Comparison of ENCODE assay signal across 23 cellular contexts in the genomic region with DNA sequence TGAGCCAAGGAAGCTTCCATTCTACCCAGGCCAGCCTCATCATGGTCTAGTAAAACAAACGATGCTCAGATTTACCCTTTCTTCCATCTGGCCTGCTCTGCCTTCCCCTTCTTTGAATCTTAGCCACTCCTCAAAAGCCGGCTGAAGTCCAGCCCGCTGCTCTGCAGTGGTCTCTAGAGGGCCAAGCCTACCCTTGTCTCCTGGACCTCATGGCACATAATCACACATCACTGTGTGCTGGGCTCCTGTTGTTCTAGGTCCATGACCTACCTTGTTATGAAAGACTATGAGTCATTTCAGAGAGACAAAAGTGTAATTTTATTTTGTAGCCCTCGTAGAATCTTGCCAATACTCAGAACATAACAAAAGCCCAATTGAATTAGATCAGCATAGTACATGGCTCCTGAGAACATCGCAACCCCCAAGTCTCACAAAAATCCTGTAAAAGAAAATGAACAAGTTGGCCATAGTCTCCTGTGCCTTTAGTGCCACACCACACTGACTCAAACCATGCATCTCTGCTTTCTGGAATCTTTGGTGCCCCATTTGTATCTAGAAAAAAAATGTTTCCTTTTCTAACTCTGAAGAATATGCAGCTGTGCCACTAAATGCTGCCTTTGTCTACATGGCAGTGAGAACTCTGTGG.
DNase-seq lines count a peak whose midpoint lies in the region; ATAC-seq, FAIRE-seq and TF ChIP-seq lines count a peak whose summit lies in the region.
"Had no signal": no experiment of that assay in that cellular context is flagged by ENCODE, and none has a peak within 500 bp of the region (broad histone marks: within the 10 kb centered on the region; RNA-seq: fewer than 3 reads in every experiment).

No MANE protein-coding gene starts in this region.

- peaks cover 2% of the 10 kb centered on the region for H3K27me3 Mint-ChIP-seq in astrocyte (ENCODE audit: low read depth, unreplicated experiment)
- H3K27me3 Mint-ChIP-seq: CD4-positive, alpha-beta memory T cell had no signal

- ATAC-seq in GM18505 (IDR thresholded peaks at IDR 0.05; ENCODE audit: unreplicated experiment): no peak
- ATAC-seq: GM12878 had no signal

- H3K4me3 ChIP-seq in astrocyte (ENCODE audit: insufficient read depth, low read depth, low read length) (no peak overlapping the region), bronchial epithelial cell (ENCODE audit: low read depth, low read length) (no peak overlapping the region), transverse colon (no peak overlapping the region)
- H3K4me3 ChIP-seq: GM12878, MG63, SK-N-MC had no signal

- no peak overlapping the region for H3K27ac Mint-ChIP-seq in astrocyte (ENCODE audit: unreplicated experiment)
- H3K27ac Mint-ChIP-seq: CD4-positive, alpha-beta memory T cell had no signal

- no peak for TF ChIP-seq CTCF in astrocyte (IDR thresholded peaks at IDR 0.05; ENCODE audit: insufficient read depth, low read depth, low read length)
- no peak for TF ChIP-seq CTCF in bronchial epithelial cell (IDR thresholded peaks at IDR 0.05; ENCODE audit: insufficient read depth, low read length, severe bottlenecking)
- no peak for TF ChIP-seq CTCF in transverse colon (IDR thresholded peaks at IDR 0.05)

- H3K4me3 Mint-ChIP-seq in astrocyte (ENCODE audit: unreplicated experiment): no peak overlapping the region

- FAIRE-seq in astrocyte (lab: Jason Lieb, UNC): no peak
- no peak for FAIRE-seq in bronchial epithelial cell (lab: Jason Lieb, UNC)
- FAIRE-seq: G401.6, GM12878, H1 had no signal

- WGBS in transverse colon (ENCODE audit: low coverage in 1 of 2), 2 donors: 70 to 78% methylated on average over 4 to 5 of the region's 5 CpGs

- intact Hi-C loops in transverse colon (cut with DNase I; ENCODE audit: low total_unique reads): no loop called here

- no peaks in the 10 kb centered on the region for H3K36me3 Mint-ChIP-seq in astrocyte (ENCODE audit: low read depth, unreplicated experiment)
- H3K36me3 Mint-ChIP-seq: CD4-positive, alpha-beta memory T cell had no signal

- H3K4me1 Mint-ChIP-seq in astrocyte (ENCODE audit: low read depth, unreplicated experiment): peaks cover 16% of the 10 kb centered on the region
- H3K4me1 Mint-ChIP-seq: CD4-positive, alpha-beta memory T cell had no signal

- no peaks in the 10 kb centered on the region for H3K27me3 ChIP-seq in astrocyte (ENCODE audit: insufficient read depth, low read length)
- no peaks in the 10 kb centered on the region for H3K27me3 ChIP-seq in bronchial epithelial cell (ENCODE audit: control insufficient read depth, insufficient read depth, low read length)
- H3K27me3 ChIP-seq in transverse colon: no peaks in the 10 kb centered on the region
- H3K27me3 ChIP-seq: MG63 had no signal

- H3K9me3 ChIP-seq in astrocyte (ENCODE audit: insufficient read depth, low read depth, low read length) (peaks cover 2% of the 10 kb centered on the region), transverse colon (no peaks in the 10 kb centered on the region)
- H3K9me3 ChIP-seq: Caco-2, MG63 had no signal

- no peak for TF ChIP-seq EP300 in transverse colon (IDR thresholded peaks at IDR 0.05; ENCODE audit: low read depth)

- no peak overlapping the region for H2AFZ ChIP-seq in astrocyte (ENCODE audit: low read depth, low read length)

- no peak for TF ChIP-seq POLR2A in GM18505 (IDR thresholded peaks at IDR 0.05; ENCODE audit: borderline replicate concordance, extremely low read depth, insufficient read depth, insufficient read length)
- no peak for TF ChIP-seq POLR2A in transverse colon (IDR thresholded peaks at IDR 0.05)

- H3K27ac ChIP-seq in astrocyte (ENCODE audit: low read depth, low read length) (no peak overlapping the region), substantia nigra (ENCODE audit: low read depth, low read length, poor library complexity, severe bottlenecking) (peak overlapping the region; percentile 7), transverse colon (no peak overlapping the region)
- H3K27ac ChIP-seq: RWPE1, SK-N-MC had no signal

- H3K79me2 ChIP-seq in astrocyte (ENCODE audit: insufficient read depth, low read length): no peaks in the 10 kb centered on the region

- H3K36me3 ChIP-seq in astrocyte (ENCODE audit: insufficient read depth, low read length): no peaks in the 10 kb centered on the region
- H3K36me3 ChIP-seq in bronchial epithelial cell (ENCODE audit: control insufficient read depth, insufficient read depth, low read length): no peaks in the 10 kb centered on the region
- H3K36me3 ChIP-seq in transverse colon: no peaks in the 10 kb centered on the region
- H3K36me3 ChIP-seq: MG63 had no signal

- peaks cover 9% of the 10 kb centered on the region for H3K4me1 ChIP-seq in astrocyte (ENCODE audit: insufficient read depth, low read length)
- H3K4me1 ChIP-seq in transverse colon: no peaks in the 10 kb centered on the region
- H3K4me1 ChIP-seq: Caco-2 had no signal

- no peaks in the 10 kb centered on the region for H4K20me1 ChIP-seq in astrocyte (ENCODE audit: insufficient read depth, low read length)

- no peak overlapping the region for H3K4me2 ChIP-seq in astrocyte (ENCODE audit: low read length)

- in situ Hi-C loops in transverse colon (cut with MboI; ENCODE audit: low pct_ligation_motif_present in 1 of 4, low pct_unique_long_range_greater_than_20kb in 1 of 4, low sequenced_read_pairs in 3 of 4): no loop called here

- no peaks in the 10 kb centered on the region for H3K9me3 Mint-ChIP-seq in astrocyte (ENCODE audit: unreplicated experiment)

- DNase-seq in astrocyte (ENCODE audit: low read depth): peak; percentile 2
- peak; percentile 2 for DNase-seq in bronchial epithelial cell (ENCODE audit: low read depth)
- DNase-seq in midbrain (lab: John Stamatoyannopoulos, UW): peak; percentile 13
- DNase-seq in substantia nigra (lab: John Stamatoyannopoulos, UW): peak in 5 of 49 donors; percentile 13 to 51 (median 38)
- DNase-seq in COLO668 (lab: John Stamatoyannopoulos, UW; ENCODE audit: unreplicated experiment): no peak
- DNase-seq in transverse colon: no peak
- DNase-seq: Caco-2; CD4-positive, alpha-beta memory T cell; HCEC 1CT; KBM-7; MG63; NCI-H1105 treated with DMSO at 0.1 percent for 48 hours; NCI-H1694; NCI-H2029 treated with DMSO at 0.1 percent for 48 hours; NCI-H446 treated with DMSO at 0.1 percent for 48 hours; NCI-H526 treated with DMSO at 0.1 percent for 48 hours; SHP77 had no signal

- H3K9ac ChIP-seq in astrocyte (ENCODE audit: low read length): no peak overlapping the region

Comparison
In these comparisons a context has a peak if more than half of its experiments do, and no peak if none do; other contexts are left out.
1. DNase-seq: peak in astrocyte (single experiment), bronchial epithelial cell (single experiment) and midbrain (single experiment); none in COLO668 (single experiment) and transverse colon (single experiment).